In the genomic region with DNA sequence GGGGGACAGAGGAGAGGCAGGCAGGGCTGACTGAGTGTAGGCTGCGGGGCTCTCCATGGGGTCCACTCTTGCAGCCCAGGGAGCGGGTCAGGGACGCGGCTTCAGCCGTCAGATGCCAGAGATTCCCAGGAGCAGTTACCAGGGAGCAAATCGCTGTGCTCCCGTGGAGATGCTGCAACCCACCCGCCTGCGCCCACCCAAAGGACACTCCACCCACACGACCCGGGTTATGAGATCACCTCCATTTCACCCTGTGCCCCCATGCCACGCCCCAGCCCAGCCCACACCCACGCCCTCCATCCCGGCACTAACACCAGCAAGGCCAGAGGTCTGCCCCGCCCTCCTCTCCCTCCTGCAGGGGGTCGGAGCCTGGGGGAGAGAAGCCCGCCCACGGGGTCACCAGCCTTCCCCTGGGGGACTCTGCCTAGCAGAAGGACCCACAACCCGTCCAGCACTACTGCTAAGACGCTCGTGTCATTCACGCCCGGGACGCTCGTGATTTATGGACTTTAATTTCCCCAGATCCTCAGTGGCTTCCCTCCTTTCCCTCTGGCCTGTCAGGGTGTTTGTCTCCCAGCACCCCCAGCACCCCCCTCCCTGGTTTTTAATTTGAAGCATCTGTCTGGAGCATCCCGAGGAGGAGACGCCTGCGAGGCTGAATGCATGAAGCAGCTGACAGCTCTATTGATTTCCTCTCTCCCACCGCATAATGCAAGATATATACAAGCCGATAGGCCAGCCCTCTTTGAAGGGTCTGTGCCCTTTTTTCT, we compare ENCODE assay signal across 20 cellular contexts.
"Had no signal": no experiment of that assay in that cellular context is flagged by ENCODE, and none has a peak within 500 bp of the region (broad histone marks: within the 10 kb centered on the region; RNA-seq: fewer than 3 reads in every experiment).

No MANE protein-coding gene starts in this region.

- H3K79me2 ChIP-seq: parathyroid adenoma had no signal

- H3K4me3 Mint-ChIP-seq: activated CD4-positive, alpha-beta memory T cell treated with anti-CD3 and anti-CD28 coated beads for 36 hours; activated naive CD8-positive, alpha-beta T cell treated with anti-CD3 and anti-CD28 coated beads, Interleukin-2, amount 10 ng/mL, durations not matched to agents 7 days and 5 days; activated T-helper 1 cell treated with anti-CD3 and anti-CD28 coated beads, Interleukin-12 subunit alpha, Interleukin-12 subunit beta, Interleukin-2, Interleukin-4 antibody, amounts not matched to agents 30 ng/mL and 10 ng/mL and 1 ng/mL, durations not matched to agents 14 hours and 24 hours and 36 hours; memory B cell; naive B cell; stimulated activated effector memory CD8-positive, alpha-beta T cell treated with anti-CD3 and anti-CD28 coated beads, Interleukin-12 subunit alpha, Interleukin-12 subunit beta, amount 100 ng/mL, for 72 hours had no signal

- H3K27ac Mint-ChIP-seq: activated CD4-positive, alpha-beta memory T cell treated with anti-CD3 and anti-CD28 coated beads for 36 hours; activated naive CD8-positive, alpha-beta T cell treated with anti-CD3 and anti-CD28 coated beads, Interleukin-2, amount 10 ng/mL, durations not matched to agents 7 days and 5 days; activated T-helper 1 cell treated with anti-CD3 and anti-CD28 coated beads, Interleukin-12 subunit alpha, Interleukin-12 subunit beta, Interleukin-2, Interleukin-4 antibody, amounts not matched to agents 30 ng/mL and 10 ng/mL and 1 ng/mL, durations not matched to agents 14 hours and 24 hours and 36 hours; memory B cell; stimulated activated effector memory CD8-positive, alpha-beta T cell treated with anti-CD3 and anti-CD28 coated beads, Interleukin-12 subunit alpha, Interleukin-12 subunit beta, amount 100 ng/mL, for 72 hours had no signal

- H2AFZ ChIP-seq: parathyroid adenoma had no signal

- H3K9ac ChIP-seq: parathyroid adenoma had no signal

- H3K36me3 ChIP-seq: left ventricle myocardium inferior, sigmoid colon, stomach had no signal

- H3K9me3 Mint-ChIP-seq: activated CD4-positive, alpha-beta memory T cell treated with anti-CD3 and anti-CD28 coated beads for 36 hours; activated naive CD8-positive, alpha-beta T cell treated with anti-CD3 and anti-CD28 coated beads, Interleukin-2, amount 10 ng/mL, durations not matched to agents 7 days and 5 days; activated T-helper 1 cell treated with anti-CD3 and anti-CD28 coated beads, Interleukin-12 subunit alpha, Interleukin-12 subunit beta, Interleukin-2, Interleukin-4 antibody, amounts not matched to agents 30 ng/mL and 10 ng/mL and 1 ng/mL, durations not matched to agents 14 hours and 24 hours and 36 hours; memory B cell; stimulated activated effector memory CD8-positive, alpha-beta T cell treated with anti-CD3 and anti-CD28 coated beads, Interleukin-12 subunit alpha, Interleukin-12 subunit beta, amount 100 ng/mL, for 72 hours had no signal

- H3K27ac ChIP-seq: left ventricle myocardium inferior, parathyroid adenoma, sigmoid colon, stomach, VCaP had no signal

- H3K4me3 ChIP-seq: left ventricle myocardium inferior, mucosa of descending colon, sigmoid colon, stomach had no signal

- H3K9me3 ChIP-seq: left ventricle myocardium inferior, mucosa of descending colon, sigmoid colon, stomach had no signal

- DNase-seq: activated CD4-positive, alpha-beta memory T cell treated with anti-CD3 and anti-CD28 coated beads for 36 hours; activated gamma-delta T cell treated with Interleukin-2 at 50 U/mL for 16 hours; activated naive CD8-positive, alpha-beta T cell treated with anti-CD3 and anti-CD28 coated beads, Interleukin-2, amount 10 ng/mL, durations not matched to agents 7 days and 5 days; activated T-cell treated with anti-CD3 and anti-CD28 coated beads for 4 hours; amygdala; caudate nucleus; foreskin melanocyte; left ventricle myocardium inferior; naive B cell; sigmoid colon; stimulated activated CD4-positive, alpha-beta T cell treated with anti-CD3 and anti-CD28 coated beads, Interleukin-4, amount 100 ng/mL, for 24 hours; stomach; T-helper 2 cell; trophoblast cell had no signal

- ATAC-seq: mucosa of descending colon; stimulated activated effector memory CD8-positive, alpha-beta T cell treated with anti-CD3 and anti-CD28 coated beads, Interleukin-12 subunit alpha, Interleukin-12 subunit beta, amount 100 ng/mL, for 72 hours had no signal

- H3K36me3 Mint-ChIP-seq: activated CD4-positive, alpha-beta memory T cell treated with anti-CD3 and anti-CD28 coated beads for 36 hours; activated naive CD8-positive, alpha-beta T cell treated with anti-CD3 and anti-CD28 coated beads, Interleukin-2, amount 10 ng/mL, durations not matched to agents 7 days and 5 days; memory B cell; naive B cell; stimulated activated effector memory CD8-positive, alpha-beta T cell treated with anti-CD3 and anti-CD28 coated beads, Interleukin-12 subunit alpha, Interleukin-12 subunit beta, amount 100 ng/mL, for 72 hours had no signal
